Comparison of ENCODE assay signal across 8 cellular contexts in the genomic region with DNA sequence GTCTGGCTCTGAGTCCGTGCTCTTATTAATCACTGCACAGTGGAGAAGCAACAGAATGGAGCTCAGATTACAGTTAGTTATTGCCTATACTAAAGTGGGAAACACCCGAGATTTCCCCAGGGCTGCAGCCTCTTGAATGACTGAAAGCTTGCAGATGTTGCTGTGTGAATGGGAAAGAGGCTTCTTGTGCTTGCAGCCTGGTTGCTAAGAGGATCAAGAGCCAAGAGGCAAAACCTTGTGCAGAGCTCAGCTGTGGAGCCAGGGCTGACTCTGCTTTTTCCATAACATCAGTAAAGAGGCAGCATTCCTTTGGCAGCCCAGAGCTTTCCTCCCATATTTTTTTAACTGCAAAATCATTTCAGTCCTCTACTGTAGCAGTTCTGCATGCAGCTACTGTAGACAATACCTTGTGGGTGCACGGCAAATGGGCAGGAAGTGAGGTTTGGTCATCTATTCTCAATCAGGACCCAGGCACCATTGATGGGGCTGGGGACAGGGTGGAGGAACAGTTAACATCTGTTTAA.
DNase-seq lines count a peak whose midpoint lies in the region; ATAC-seq and TF ChIP-seq lines count a peak whose summit lies in the region.

No MANE protein-coding gene starts in this region.

- intact Hi-C loops in PC-3 (cut with micrococcal nuclease): no loop called here
- intact Hi-C loops in activated T-helper 1 cell treated with anti-CD3 and anti-CD28 coated beads, Interleukin-12 subunit alpha, Interleukin-12 subunit beta, Interleukin-2, Interleukin-4 antibody, amounts not matched to agents 30 ng/mL and 10 ng/mL and 1 ng/mL, durations not matched to agents 14 hours and 24 hours and 36 hours (cut with micrococcal nuclease): no loop called here

- H3K79me2 ChIP-seq in PC-3 (ENCODE audit: low read length): no peaks in the 10 kb centered on the region

- no peak overlapping the region for H3K4me3 Mint-ChIP-seq in activated T-helper 1 cell treated with anti-CD3 and anti-CD28 coated beads, Interleukin-12 subunit alpha, Interleukin-12 subunit beta, Interleukin-2, Interleukin-4 antibody, amounts not matched to agents 30 ng/mL and 10 ng/mL and 1 ng/mL, durations not matched to agents 14 hours and 24 hours and 36 hours

- peaks cover 2% of the 10 kb centered on the region for H3K27me3 Mint-ChIP-seq in activated T-helper 1 cell treated with anti-CD3 and anti-CD28 coated beads, Interleukin-12 subunit alpha, Interleukin-12 subunit beta, Interleukin-2, Interleukin-4 antibody, amounts not matched to agents 30 ng/mL and 10 ng/mL and 1 ng/mL, durations not matched to agents 14 hours and 24 hours and 36 hours (ENCODE audit: insufficient read depth)

- H2AFZ ChIP-seq in PC-3 (ENCODE audit: low read length): no peak overlapping the region

- H3K9me2 ChIP-seq in PC-3 (replicated peaks; ENCODE audit: low read length): no peaks in the 10 kb centered on the region

- no peaks in the 10 kb centered on the region for H3K27me3 ChIP-seq in PC-3 (ENCODE audit: low read length)
- no peaks in the 10 kb centered on the region for H3K27me3 ChIP-seq in iPS-20b (ENCODE audit: insufficient read depth, low read length)

- no peak overlapping the region for H3K9ac ChIP-seq in PC-3 (ENCODE audit: low read length)
- no peak overlapping the region for H3K9ac ChIP-seq in iPS-20b (ENCODE audit: low read depth, low read length)

- BruUV-seq in PC-3 (replicated peaks; lab: Mats Ljungman, UMichigan): no TSS peak

- H3K4me1 Mint-ChIP-seq in activated T-helper 1 cell treated with anti-CD3 and anti-CD28 coated beads, Interleukin-12 subunit alpha, Interleukin-12 subunit beta, Interleukin-2, Interleukin-4 antibody, amounts not matched to agents 30 ng/mL and 10 ng/mL and 1 ng/mL, durations not matched to agents 14 hours and 24 hours and 36 hours (ENCODE audit: low read depth): no peaks in the 10 kb centered on the region

- H3K27ac ChIP-seq in PC-3 (ENCODE audit: low read length) (no peak overlapping the region), iPS-20b (ENCODE audit: low read length) (peak overlapping the region; percentile 29)

- CTCF ChIA-PET in PC-3 (lab: Charles Lee): no interaction called here

- 0 out of 2 replicates have a peak, but pooled peaks cover 6% of the 10 kb centered on the region for H3K9me3 ChIP-seq in PC-3 (ENCODE audit: low read length)
- peaks cover 17% of the 10 kb centered on the region for H3K9me3 ChIP-seq in iPS-20b (ENCODE audit: insufficient read depth, low read depth, low read length)

- H3K4me2 ChIP-seq in PC-3 (ENCODE audit: low read length): no peak overlapping the region

- DNase-seq in GM04504 (ENCODE audit: low read depth) (peak; percentile 85), PC-3 (no peak), mesenteric fat pad (ENCODE audit: low spot score) (no peak), GM19240 (ENCODE audit: insufficient read length, low spot score) (no peak)
- no peak for DNase-seq in activated T-helper 1 cell treated with anti-CD3 and anti-CD28 coated beads, Interleukin-12 subunit alpha, Interleukin-12 subunit beta, Interleukin-2, Interleukin-4 antibody, amounts not matched to agents 30 ng/mL and 10 ng/mL and 1 ng/mL, durations not matched to agents 14 hours and 24 hours and 36 hours (ENCODE audit: low spot score)
- DNase-seq in activated CD4-positive, alpha-beta T cell treated with anti-CD3 and anti-CD28 coated beads, Interleukin-2, amount 50 U/mL, for 1 hour: no peak

- no peak overlapping the region for H3K4me3 ChIP-seq in PC-3 (ENCODE audit: low read length)
- H3K4me3 ChIP-seq in iPS-20b (ENCODE audit: low read length): no peak overlapping the region

- H3K36me3 ChIP-seq in PC-3 (ENCODE audit: low read depth, low read length): no peaks in the 10 kb centered on the region
- 0 out of 2 replicates have a peak, but pooled peaks cover 11% of the 10 kb centered on the region for H3K36me3 ChIP-seq in iPS-20b (ENCODE audit: insufficient read depth, low read depth, low read length)

- no peak for TF ChIP-seq CTCF in PC-3 (conservative IDR thresholded peaks at IDR 0.05; ENCODE audit: low read depth, low read length)

- peaks cover 19% of the 10 kb centered on the region for H3K36me3 Mint-ChIP-seq in activated T-helper 1 cell treated with anti-CD3 and anti-CD28 coated beads, Interleukin-12 subunit alpha, Interleukin-12 subunit beta, Interleukin-2, Interleukin-4 antibody, amounts not matched to agents 30 ng/mL and 10 ng/mL and 1 ng/mL, durations not matched to agents 14 hours and 24 hours and 36 hours (ENCODE audit: low read depth)

- H3K4me1 ChIP-seq in PC-3 (ENCODE audit: insufficient read depth, low read length) (no peaks in the 10 kb centered on the region), iPS-20b (ENCODE audit: insufficient read depth, low read length) (no peaks in the 10 kb centered on the region)

- POLR2A ChIA-PET in PC-3 (lab: Charles Lee; ENCODE audit: unreplicated experiment): no interaction called here

- peak; percentile 77 for ATAC-seq in HG02610 (IDR thresholded peaks at IDR 0.05; ENCODE audit: unreplicated experiment)
- ATAC-seq in PC-3: peak; percentile 24; the same call in 1 of the 2 replicates

- H3K9me3 Mint-ChIP-seq in activated T-helper 1 cell treated with anti-CD3 and anti-CD28 coated beads, Interleukin-12 subunit alpha, Interleukin-12 subunit beta, Interleukin-2, Interleukin-4 antibody, amounts not matched to agents 30 ng/mL and 10 ng/mL and 1 ng/mL, durations not matched to agents 14 hours and 24 hours and 36 hours: peaks cover 19% of the 10 kb centered on the region

- H3F3A ChIP-seq in PC-3 (ENCODE audit: low read length, unreplicated experiment): no peaks in the 10 kb centered on the region

- H4K20me1 ChIP-seq in PC-3 (ENCODE audit: low read length): no peaks in the 10 kb centered on the region

- no peak overlapping the region for H3K27ac Mint-ChIP-seq in activated T-helper 1 cell treated with anti-CD3 and anti-CD28 coated beads, Interleukin-12 subunit alpha, Interleukin-12 subunit beta, Interleukin-2, Interleukin-4 antibody, amounts not matched to agents 30 ng/mL and 10 ng/mL and 1 ng/mL, durations not matched to agents 14 hours and 24 hours and 36 hours
